Comparison of ENCODE assay signal across 9 cellular contexts in genomic region chrX:129779747-129780146, GRCh38. TPM values are rescaled to one million over a fixed set of nuclear protein-coding genes. Genes with fewer than 3 reads are reported as not detected.
DNase-seq lines count a peak whose midpoint lies in the region; ATAC-seq and TF ChIP-seq lines count a peak whose summit lies in the region.
"Had no signal": no experiment of that assay in that cellular context is flagged by ENCODE, and none has a peak within 500 bp of the region (broad histone marks: within the 10 kb centered on the region; RNA-seq: fewer than 3 reads in every experiment).

SASH3 (plus strand) TSS chrX:129779949; CDS start chrX:129780098, 149 bp downstream.

- ATAC-seq in GM19035 (IDR thresholded peaks at IDR 0.05; ENCODE audit: unreplicated experiment) (peak; percentile 39), HG03442 (IDR thresholded peaks at IDR 0.05; ENCODE audit: unreplicated experiment) (peak; percentile 35), HG03025 (IDR thresholded peaks at IDR 0.05; ENCODE audit: low FRiP score, unreplicated experiment) (no peak)
- peak; percentile 29 for ATAC-seq in activated CD8-positive, alpha-beta T cell treated with anti-CD3 and anti-CD28 coated beads for 36 hours

- H3K4me1 ChIP-seq in left ventricle myocardium inferior, result no peaks in the 10 kb centered on the region
- no peaks in the 10 kb centered on the region for H3K4me1 ChIP-seq in testis

- 90 to 93% methylated on average over 1 to 9 of the region's 13 CpGs for WGBS in testis, 2 donors

- H3K4me1 Mint-ChIP-seq in activated CD8-positive, alpha-beta T cell treated with anti-CD3 and anti-CD28 coated beads for 36 hours (ENCODE audit: low read depth), result peaks cover 43% of the 10 kb centered on the region

- H3K36me3 Mint-ChIP-seq in activated CD8-positive, alpha-beta T cell treated with anti-CD3 and anti-CD28 coated beads for 36 hours (ENCODE audit: low read depth), result peaks cover 52% of the 10 kb centered on the region

- H3K9me3 Mint-ChIP-seq in activated CD8-positive, alpha-beta T cell treated with anti-CD3 and anti-CD28 coated beads for 36 hours, result no peaks in the 10 kb centered on the region

- CTCF ChIA-PET in activated CD8-positive, alpha-beta T cell treated with anti-CD3 and anti-CD28 coated beads for 36 hours (lab: Charles Lee), result interaction anchor here (1.2 to 2.1 kb wide), 2 partner anchors 11 to 13 kb away, joined by 3 to 6 read pairs; no protein-coding TSS in a partner anchor

- H3K4me3 Mint-ChIP-seq in activated CD8-positive, alpha-beta T cell treated with anti-CD3 and anti-CD28 coated beads for 36 hours, result peak within 1 kb of the TSS; percentile 83

- no peak for TF ChIP-seq POLR2A in testis (IDR thresholded peaks at IDR 0.05)

- H3K27me3 ChIP-seq in left ventricle myocardium inferior (ENCODE audit: low read depth) (no peaks in the 10 kb centered on the region), testis (no peaks in the 10 kb centered on the region)

- H3K4me3 ChIP-seq in left ventricle myocardium inferior (peak within 1 kb of the TSS; percentile 30), testis (no peak within 1 kb of the TSS)

- H3K27ac Mint-ChIP-seq in activated CD8-positive, alpha-beta T cell treated with anti-CD3 and anti-CD28 coated beads for 36 hours, result peak within 1 kb of the TSS; percentile 95

- intact Hi-C loops in activated CD8-positive, alpha-beta T cell treated with anti-CD3 and anti-CD28 coated beads for 36 hours (cut with micrococcal nuclease), result loop anchor here (5.0 to 10.0 kb wide), 2 partner anchors 32 to 125 kb away; partner anchors contain the start of gene UTP14A
- intact Hi-C loops in left ventricle myocardium inferior (cut with micrococcal nuclease), result no loop called here
- intact Hi-C loops in testis (cut with DNase I; ENCODE audit: low total_unique reads), result no loop called here

- POLR2A ChIA-PET in activated CD8-positive, alpha-beta T cell treated with anti-CD3 and anti-CD28 coated beads for 36 hours (lab: Charles Lee), result interaction anchor here (0.8 to 5.6 kb wide), 5 partner anchors 9 to 91 kb away, joined by 3 to 56 read pairs (median 19); no protein-coding TSS in a partner anchor

- no peak within 1 kb of the TSS for H3K27ac ChIP-seq in left ventricle myocardium inferior (replicated peaks)
- no peak within 1 kb of the TSS for H3K27ac ChIP-seq in testis

- DNase-seq in activated CD8-positive, alpha-beta T cell treated with anti-CD3 and anti-CD28 coated beads for 36 hours, result peak; percentile 81
- DNase-seq in left ventricle myocardium inferior, result peak; percentile 39
- peak; percentile 17 for DNase-seq in testis
- no peak for DNase-seq in NCI-H526 (lab: John Stamatoyannopoulos, UW)
- no peak for DNase-seq in COLO829 (ENCODE audit: low spot score)

- no peaks in the 10 kb centered on the region for H3K27me3 Mint-ChIP-seq in activated CD8-positive, alpha-beta T cell treated with anti-CD3 and anti-CD28 coated beads for 36 hours

- no peaks in the 10 kb centered on the region for H3K9me3 ChIP-seq in left ventricle myocardium inferior (replicated peaks)
- no peaks in the 10 kb centered on the region for H3K9me3 ChIP-seq in testis

- TF ChIP-seq CTCF in activated CD8-positive, alpha-beta T cell treated with anti-CD3 and anti-CD28 coated beads for 36 hours (IDR thresholded peaks at IDR 0.05), result no peak
- no peak for TF ChIP-seq CTCF in left ventricle myocardium inferior (IDR thresholded peaks at IDR 0.05; ENCODE audit: borderline replicate concordance)
- TF ChIP-seq CTCF in testis (IDR thresholded peaks at IDR 0.05), result no peak

- H3K36me3 ChIP-seq in left ventricle myocardium inferior (no peaks in the 10 kb centered on the region), testis (ENCODE audit: low read depth, missing control alignments) (no peaks in the 10 kb centered on the region)

RNA-seq across cellular contexts. Expression of gene SASH3, which starts in this region (rescaled TPM):
- 100 to 1,000 TPM; 117 to 123 TPM for total RNA-seq in activated CD8-positive, alpha-beta T cell treated with anti-CD3 and anti-CD28 coated beads for 36 hours
- total RNA-seq in left ventricle myocardium inferior (2.2 TPM), testis (1 to 10 TPM in 1 of 2 donors, under 1 TPM in 1; 0.47 to 2.0 TPM)
- polyA plus RNA-seq in testis (ENCODE audit: insufficient read depth, low read depth, low replicate concordance), result 4.8 TPM
- total RNA-seq: RPMI7951 had no signal

Comparison
In these comparisons a context has a peak if more than half of its experiments do, and no peak if none do; other contexts are left out.
1. RNA of gene SASH3 (total RNA-seq): 117 to 123 TPM in activated CD8-positive, alpha-beta T cell treated with anti-CD3 and anti-CD28 coated beads for 36 hours; 2.2 TPM in left ventricle myocardium inferior (single experiment) and 0.47 to 2.0 TPM in testis; every median in the first group is over 10 times any median in the second.
2. DNase-seq: peak in activated CD8-positive, alpha-beta T cell treated with anti-CD3 and anti-CD28 coated beads for 36 hours (single experiment), left ventricle myocardium inferior (single experiment) and testis (single experiment); none in NCI-H526 (0 of 2) and COLO829 (single experiment).